Comparison of ENCODE assay signal across 1 cellular context in the genomic region with DNA sequence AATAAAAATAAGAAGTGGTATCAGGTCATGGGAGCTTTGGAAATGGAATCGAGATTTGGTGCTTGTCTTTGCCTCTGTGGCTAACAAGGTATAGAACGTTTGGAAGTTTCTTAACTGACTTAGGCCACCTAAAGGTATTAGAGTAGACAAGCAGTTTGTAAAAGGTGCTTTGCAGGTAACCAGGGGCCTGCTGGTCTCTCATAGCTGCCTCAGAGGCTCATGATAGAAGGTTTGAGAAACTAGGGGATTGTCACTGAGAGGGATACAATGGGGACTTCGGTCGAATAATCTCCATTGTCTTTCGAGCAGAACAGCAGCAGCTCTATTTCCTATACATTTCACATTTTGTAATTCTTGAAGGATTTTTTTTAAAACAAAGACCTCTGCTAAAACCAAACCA.
TF ChIP-seq lines count a peak whose summit lies in the region.

No MANE protein-coding gene starts in this region.

TF ChIP-seq in GM12878, 131 proteins besides CTCF, POLR2A, EP300 and RAD21:
- TF ChIP-seq RUNX3 (IDR thresholded peaks at IDR 0.05; ENCODE audit: low read length) (no peak), NBN (IDR thresholded peaks at IDR 0.05) (no peak), BHLHE40 (IDR thresholded peaks at IDR 0.05; ENCODE audit: borderline replicate concordance in 1 of 2, low read depth in 2 of 2, low read length in 1 of 2) (no peak), CEBPZ (IDR thresholded peaks at IDR 0.05; ENCODE audit: low read depth, low read length) (no peak), CBFB (IDR thresholded peaks at IDR 0.05; ENCODE audit: low read depth) (no peak), ZNF622 (IDR thresholded peaks at IDR 0.05) (no peak), ATF2 (IDR thresholded peaks at IDR 0.05; ENCODE audit: low read length) (no peak), ZNF207 (IDR thresholded peaks at IDR 0.05; ENCODE audit: borderline replicate concordance) (no peak), CHD1 (IDR thresholded peaks at IDR 0.05; ENCODE audit: low read depth, low read length) (no peak)
